ENCODE assay signal across 2 cellular contexts in genomic region chr5:180350296-180350695, GRCh38.
TF ChIP-seq lines count a peak whose summit lies in the region.

No MANE protein-coding gene starts in this region.

TF ChIP-seq in IMR-90, 13 proteins besides CTCF, POLR2A, EP300 and RAD21:
- TF ChIP-seq MAZ (IDR thresholded peaks at IDR 0.05; ENCODE audit: borderline replicate concordance, low read depth, low read length): no peak
- TF ChIP-seq ELK1 (IDR thresholded peaks at IDR 0.05; ENCODE audit: borderline replicate concordance, low read depth, low read length): no peak
- TF ChIP-seq FOS (IDR thresholded peaks at IDR 0.05; ENCODE audit: low read depth, low read length): no peak
- TF ChIP-seq USF2 (IDR thresholded peaks at IDR 0.05; ENCODE audit: low read depth, low read length): no peak
- no peak for TF ChIP-seq MXI1 (IDR thresholded peaks at IDR 0.05; ENCODE audit: borderline replicate concordance, low read depth, low read length)
- TF ChIP-seq RFX5 (IDR thresholded peaks at IDR 0.05; ENCODE audit: low read depth, low read length): no peak
- TF ChIP-seq SMC3 (IDR thresholded peaks at IDR 0.05; ENCODE audit: low read depth, low read length): no peak
- no peak for TF ChIP-seq RCOR1 (IDR thresholded peaks at IDR 0.05; ENCODE audit: insufficient replicate concordance, low read length)
- no peak for TF ChIP-seq BHLHE40 (IDR thresholded peaks at IDR 0.05; ENCODE audit: low read depth, low read length)
- no peak for TF ChIP-seq NFE2L2 (IDR thresholded peaks at IDR 0.05; ENCODE audit: low read depth, low read length)
- no peak for TF ChIP-seq CEBPB (IDR thresholded peaks at IDR 0.05; ENCODE audit: low read depth, low read length)
- no peak for TF ChIP-seq MAFK (IDR thresholded peaks at IDR 0.05; ENCODE audit: low read depth, low read length)

TF ChIP-seq in H1, 55 proteins besides CTCF, POLR2A, EP300 and RAD21:
- TF ChIP-seq HDAC2 (IDR thresholded peaks at IDR 0.05; ENCODE audit: borderline replicate concordance in 1 of 2, low read depth in 2 of 2, low read length in 2 of 2) (no peak), BRCA1 (IDR thresholded peaks at IDR 0.05; ENCODE audit: low read depth, low read length) (no peak), CHD2 (IDR thresholded peaks at IDR 0.05; ENCODE audit: low read length) (no peak), POLR2AphosphoS5 (IDR thresholded peaks at IDR 0.05; ENCODE audit: low read depth, low read length) (no peak), BACH1 (IDR thresholded peaks at IDR 0.05; ENCODE audit: low read length) (no peak), CBX8 (IDR thresholded peaks at IDR 0.05; ENCODE audit: borderline replicate concordance, low read depth, low read length) (no peak), YY1 (IDR thresholded peaks at IDR 0.05; ENCODE audit: low read depth, low read length) (no peak), CHD1 (IDR thresholded peaks at IDR 0.05; ENCODE audit: low read depth, low read length) (no peak), CEBPB (IDR thresholded peaks at IDR 0.05; ENCODE audit: low read depth, low read length) (no peak), RNF2 (IDR thresholded peaks at IDR 0.05; ENCODE audit: borderline replicate concordance, low read depth, low read length, missing control alignments, poor library complexity, severe bottlenecking) (no peak), ASH2L (IDR thresholded peaks at IDR 0.05; ENCODE audit: low read length) (no peak), SIX5 (IDR thresholded peaks at IDR 0.05; ENCODE audit: low read depth, low read length) (no peak), SIRT6 (IDR thresholded peaks at IDR 0.05; ENCODE audit: low read length) (no peak), TCF12 (IDR thresholded peaks at IDR 0.05; ENCODE audit: low read depth, low read length) (no peak), TBP (IDR thresholded peaks at IDR 0.05; ENCODE audit: low read depth, low read length) (no peak), POU5F1 (IDR thresholded peaks at IDR 0.05; ENCODE audit: low read depth, low read length) (no peak)
